Comparison of ENCODE assay signal across 19 cellular contexts in the genomic region with DNA sequence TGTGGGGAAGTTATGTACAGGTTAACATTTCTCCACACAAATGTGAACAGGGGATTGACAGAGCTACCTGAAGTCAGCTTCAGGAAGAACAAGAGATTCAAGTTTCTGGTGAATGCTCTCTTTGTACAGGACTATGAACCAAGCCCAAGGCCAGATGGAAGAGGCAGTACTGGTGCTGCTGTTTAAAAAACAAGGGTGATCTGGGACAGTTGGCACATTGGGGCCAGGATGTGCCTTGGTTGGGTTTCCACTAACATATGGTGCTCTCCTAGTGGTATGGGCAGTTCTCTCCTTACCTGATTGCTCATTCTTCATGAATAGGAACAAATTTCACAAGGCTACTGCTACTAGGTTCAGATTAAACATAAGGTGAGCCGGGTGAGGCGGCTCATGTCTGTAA. TPM values are rescaled to one million over a fixed set of nuclear protein-coding genes. Genes with fewer than 3 reads are reported as not detected.
A peak's percentile ranks its signal among the peaks of the same experiment; 100 is the strongest.
DNase-seq lines count a peak whose midpoint lies in the region; ATAC-seq lines count a peak whose summit lies in the region.
"Had no signal": no experiment of that assay in that cellular context is flagged by ENCODE, and none has a peak within 500 bp of the region (broad histone marks: within the 10 kb centered on the region; RNA-seq: fewer than 3 reads in every experiment).

No MANE protein-coding gene starts in this region.

- H3K4me3 ChIP-seq in BLaER1 = no peak overlapping the region

- no peak overlapping the region for H3K9ac ChIP-seq in BLaER1

- H3K4me2 ChIP-seq in BLaER1 = peak overlapping the region; percentile 27

- H3K36me3 ChIP-seq in BLaER1 = peaks cover 67% of the 10 kb centered on the region

- H3K4me3 Mint-ChIP-seq in naive B cell = no peak overlapping the region
- H3K4me3 Mint-ChIP-seq: CD8-positive, alpha-beta memory T cell had no signal

- peak overlapping the region in 5 of 6 donors; percentile 12 to 93 (median 73) for H3K27ac Mint-ChIP-seq in naive B cell
- H3K27ac Mint-ChIP-seq: IgD-negative memory B cell had no signal

- H3K27me3 Mint-ChIP-seq in naive B cell = no peaks in the 10 kb centered on the region
- H3K27me3 Mint-ChIP-seq: CD8-positive, alpha-beta memory T cell; IgD-negative memory B cell had no signal

- H3K27ac ChIP-seq in BLaER1 = no peak overlapping the region
- peak overlapping the region; percentile 8 for H3K27ac ChIP-seq in caudate nucleus (ENCODE audit: low read depth, low read length)

- H3K27me3 ChIP-seq in BLaER1 = no peaks in the 10 kb centered on the region
- H3K27me3 ChIP-seq: BE2C had no signal

- H3K36me3 Mint-ChIP-seq in naive B cell = peaks cover 30 to 31% of the 10 kb centered on the region in 2 donors

- H3K9me3 Mint-ChIP-seq in naive B cell = no peaks in the 10 kb centered on the region
- H3K9me3 Mint-ChIP-seq: CD8-positive, alpha-beta memory T cell; IgD-negative memory B cell had no signal

- in situ Hi-C loops in G401 (cut with HindIII; ENCODE audit: low sequenced_read_pairs) = no loop called here

- H3K4me1 ChIP-seq in BLaER1 = peaks cover 50% of the 10 kb centered on the region
- H3K4me1 ChIP-seq: BE2C had no signal

- DNase-seq in G401 (ENCODE audit: low spot score) (peak; percentile 97), caudate nucleus (lab: John Stamatoyannopoulos, UW) (peak in 1 of 61 donors; percentile 69), naive B cell (no peak), LoVo (ENCODE audit: low spot score) (no peak), NCI-H82 (lab: John Stamatoyannopoulos, UW) (no peak)
- DNase-seq: ACHN; BE2C; CD8-positive, alpha-beta memory T cell; MV-4-11; NCI-H1417 treated with DMSO at 0.1 percent for 48 hours; NCI-H2081; NCI-H226; NCI-H526 treated with DMSO at 0.1 percent for 48 hours; NK-92 treated with Interleukin-12 subunit alpha and Interleukin-12 subunit beta, amount 100 ng/mL, for 24 hours; OCI-M1 had no signal

- no peaks in the 10 kb centered on the region for H4K20me1 ChIP-seq in BLaER1

- peaks cover 25 to 40% (median 29%) of the 10 kb centered on the region in 3 donors for H3K4me1 Mint-ChIP-seq in naive B cell

- no peak for ATAC-seq in naive B cell (ENCODE audit: low read depth in 2 of 2)
- no peak for ATAC-seq in HG03196 (IDR thresholded peaks at IDR 0.05; ENCODE audit: unreplicated experiment)
- ATAC-seq in HG03439 (IDR thresholded peaks at IDR 0.05; ENCODE audit: unreplicated experiment) = no peak

- H3K9me3 ChIP-seq in BLaER1 = no peaks in the 10 kb centered on the region
- H3K9me3 ChIP-seq: BE2C had no signal

RNA-seq across cellular contexts. Expression of gene MTMR12, which starts 40.0 kb away (rescaled TPM):
- 12.7 and 23.8 TPM in 2 replicates for total RNA-seq in G401 (2014; rRNA removed; shearing (Covaris generic))
- 10 to 100 TPM; 16.9 to 32.1 (median 20.5) TPM for polyA plus RNA-seq in naive B cell (ENCODE audit: low read depth in 6 of 6)
